Comparison of ENCODE assay signal across 21 cellular contexts in genomic region chr4:153618831-153619230, GRCh38.
DNase-seq lines count a peak whose midpoint lies in the region; ATAC-seq, FAIRE-seq and TF ChIP-seq lines count a peak whose summit lies in the region.
"Had no signal": no experiment of that assay in that cellular context is flagged by ENCODE, and none has a peak within 500 bp of the region (broad histone marks: within the 10 kb centered on the region; RNA-seq: fewer than 3 reads in every experiment).

No MANE protein-coding gene starts in this region.

- no peaks in the 10 kb centered on the region for H3K9me3 Mint-ChIP-seq in neural progenitor cell
- H3K9me3 Mint-ChIP-seq: activated T-helper 2 cell treated with anti-CD3 and anti-CD28 coated beads, Interferon-gamma antibody, Interleukin-2, Interleukin-4, amounts not matched to agents 10 μg/mL and 5 μg/mL and 100 μg/mL, durations not matched to agents 14 hours and 24 hours and 36 hours; central memory CD8-positive, alpha-beta T cell had no signal

- H3K18ac ChIP-seq in IMR-90 (ENCODE audit: low read depth, low read length): no peak overlapping the region

- no peak overlapping the region for H2BK120ac ChIP-seq in IMR-90 (ENCODE audit: low read depth, low read length)

- H3K4me3 Mint-ChIP-seq in neural progenitor cell: no peak overlapping the region
- H3K4me3 Mint-ChIP-seq: central memory CD8-positive, alpha-beta T cell had no signal

- SMC1A ChIA-PET in GM12878 (lab: Charles Lee; ENCODE audit: uncharacterized antibody, unreplicated experiment): interaction anchor here (0.6 to 1.4 kb wide), 3 partner anchors 25 to 197 kb away, joined by 3 to 4 read pairs (median 3); no protein-coding TSS in a partner anchor

- H3K4me3 ChIP-seq in IMR-90 (ENCODE audit: insufficient read depth, low read depth, low read length): no peak overlapping the region
- H3K4me3 ChIP-seq in GM12878: no peak overlapping the region
- no peak overlapping the region for H3K4me3 ChIP-seq in neural progenitor cell
- no peak overlapping the region for H3K4me3 ChIP-seq in stomach
- H3K4me3 ChIP-seq: BLaER1, esophagus muscularis mucosa had no signal

- CTCF ChIA-PET in IMR-90 (lab: Yijun Ruan, JAX) (interaction anchor here (0.6 kb wide), 1 partner anchor 135 kb away, joined by 3 read pairs; no protein-coding TSS in a partner anchor), GM12878 (lab: Yijun Ruan, JAX) (interaction anchor here (0.5 kb wide), 1 partner anchor 47 kb away, joined by 4 read pairs; no protein-coding TSS in a partner anchor)

- H3K14ac ChIP-seq in IMR-90 (replicated peaks; ENCODE audit: low read depth, low read length): no peak overlapping the region

- H3K4me2 ChIP-seq in IMR-90 (ENCODE audit: low read depth, low read length) (no peak overlapping the region), GM12878 (ENCODE audit: control insufficient read depth, insufficient read depth) (no peak overlapping the region), neural progenitor cell (peak overlapping the region; percentile 39)
- H3K4me2 ChIP-seq: BLaER1 had no signal

- H3K4me1 Mint-ChIP-seq in neural progenitor cell: peaks cover 17% of the 10 kb centered on the region

- no peak overlapping the region for H3K23ac ChIP-seq in IMR-90 (ENCODE audit: low read depth, low read length)

- BruUV-seq in IMR-90 (replicated peaks; lab: Mats Ljungman, UMichigan): no TSS peak
- BruUV-seq in GM12878 (replicated peaks; lab: Mats Ljungman, UMichigan): no TSS peak

- peaks cover 2% of the 10 kb centered on the region; the same call in 1 of the 2 replicates for H3K4me1 ChIP-seq in IMR-90 (ENCODE audit: control insufficient read depth, insufficient read depth, low read length)
- no peaks in the 10 kb centered on the region for H3K4me1 ChIP-seq in GM12878 (ENCODE audit: control insufficient read depth, insufficient read depth, low read length)
- peaks cover 23% of the 10 kb centered on the region for H3K4me1 ChIP-seq in neural progenitor cell
- H3K4me1 ChIP-seq in stomach: no peaks in the 10 kb centered on the region

- H2AK9ac ChIP-seq in IMR-90 (replicated peaks; ENCODE audit: low read depth, low read length, poor library complexity): no peak overlapping the region

- no peak overlapping the region for H2BK5ac ChIP-seq in IMR-90 (ENCODE audit: low read depth, low read length, poor library complexity, severe bottlenecking)

- H2BK20ac ChIP-seq in IMR-90 (ENCODE audit: low read depth, low read length): no peak overlapping the region

- RAD21 ChIA-PET in GM12878 (lab: Charles Lee; ENCODE audit: unreplicated experiment): no interaction called here

- H3K27me3 ChIP-seq in IMR-90 (ENCODE audit: control insufficient read depth, insufficient read depth, low read length): no peaks in the 10 kb centered on the region
- no peaks in the 10 kb centered on the region for H3K27me3 ChIP-seq in GM12878 (replicated peaks in 1 of 2; ENCODE audit: control insufficient read depth in 2 of 2, insufficient read depth in 2 of 2, low read length in 1 of 2)
- H3K27me3 ChIP-seq in neural progenitor cell: no peaks in the 10 kb centered on the region
- no peaks in the 10 kb centered on the region for H3K27me3 ChIP-seq in stomach
- H3K27me3 ChIP-seq: BLaER1, esophagus muscularis mucosa had no signal

- H3K56ac ChIP-seq in IMR-90 (ENCODE audit: extremely low read depth, insufficient read depth, low read length): no peak overlapping the region

- no peak overlapping the region for H4K91ac ChIP-seq in IMR-90 (ENCODE audit: insufficient read depth, low read depth, low read length)

- H4K5ac ChIP-seq in IMR-90 (ENCODE audit: low read depth, low read length): no peak overlapping the region

- POLR2A ChIA-PET in IMR-90 (lab: Charles Lee; ENCODE audit: unreplicated experiment) (no interaction called here), GM12878 (lab: Charles Lee) (no interaction called here)

- DNase-seq in EH (ENCODE audit: low read depth) (peak; percentile 18), IMR-90 (peak; percentile 13), GM12878 (ENCODE audit: low read depth, low spot score) (no peak), neural progenitor cell (ENCODE audit: low spot score) (peak; percentile 16), posterior cingulate gyrus (no peak), superior temporal gyrus (ENCODE audit: extremely low spot score) (no peak), stomach (no peak)
- DNase-seq: amygdala, NCI-H146, NCI-H82, occipital lobe, OCI-M1, retina, SHP77, T-helper 1 cell, WERI-Rb-1 had no signal

- FAIRE-seq in GM12878 (lab: Jason Lieb, UNC): no peak
- FAIRE-seq: H54 had no signal

- H3K36me3 ChIP-seq in IMR-90 (ENCODE audit: control insufficient read depth, insufficient read depth, low read length): peaks cover 15% of the 10 kb centered on the region
- peaks cover 38 to 55% of the 10 kb centered on the region in 2 experiments for H3K36me3 ChIP-seq in GM12878 (ENCODE audit: control insufficient read depth in 2 of 2, insufficient read depth in 2 of 2, low read length in 1 of 2)
- H3K36me3 ChIP-seq in neural progenitor cell: no peaks in the 10 kb centered on the region
- peaks cover 13 to 87% (median 75%) of the 10 kb centered on the region in 4 donors for H3K36me3 ChIP-seq in stomach
- H3K36me3 ChIP-seq: WERI-Rb-1 had no signal

- TF ChIP-seq CTCF in IMR-90 (conservative IDR thresholded peaks at IDR 0.05; ENCODE audit: low read depth, low read length): no peak
- no peak for TF ChIP-seq CTCF in GM12878 (IDR thresholded peaks at IDR 0.05 in 2 of 3, conservative IDR thresholded peaks at IDR 0.05 in 1 of 3; ENCODE audit: control insufficient read depth in 2 of 3, extremely low read depth in 1 of 3, insufficient read depth in 1 of 3, low read depth in 3 of 3, low read length in 3 of 3)
- TF ChIP-seq CTCF in neural progenitor cell (IDR thresholded peaks at IDR 0.05): no peak
- no peak for TF ChIP-seq CTCF in stomach (IDR thresholded peaks at IDR 0.05)

- WGBS in IMR-90 (ENCODE audit: extremely low coverage in 2 of 2, insufficient read length in 1 of 2), 2 experiments: 55% methylated on average over 2 of the region's 6 CpGs; no CpG with 5 or more reads in 1 of the 2 experiments
- whole genome bisulfite sequencing in GM12878 (ENCODE audit: insufficient coverage, insufficient replicate concordance, low lambda C conversion rate, missing lambda C conversion rate): 91% methylated on average over 6 of the region's 6 CpGs
- WGBS in stomach, 5 donors: 85 to 94% (median 91%) methylated on average over 6 of the region's 6 CpGs

- H2AFZ ChIP-seq in IMR-90 (replicated peaks; ENCODE audit: low read length, poor library complexity): no peak overlapping the region
- no peak overlapping the region for H2AFZ ChIP-seq in GM12878 (ENCODE audit: control insufficient read depth, low read depth, low read length)
- H2AFZ ChIP-seq in neural progenitor cell (replicated peaks): no peak overlapping the region

- H2AK5ac ChIP-seq in IMR-90 (ENCODE audit: low read depth, low read length): no peak overlapping the region

- intact Hi-C loops in IMR-90 (cut with micrococcal nuclease) (no loop called here), GM12878 (cut with micrococcal nuclease; ENCODE audit: unreplicated experiment) (no loop called here), posterior cingulate gyrus (cut with DNase I) (no loop called here), stomach (cut with DNase I; ENCODE audit: low total_unique reads) (no loop called here)

- in situ Hi-C loops in IMR-90 (cut with MboI; ENCODE audit: low sequenced_read_pairs) (no loop called here), GM12878 (cut with MboI) (no loop called here)

- no peak for TF ChIP-seq RAD21 in IMR-90 (IDR thresholded peaks at IDR 0.05; ENCODE audit: low read length)
- TF ChIP-seq RAD21 in GM12878 (IDR thresholded peaks at IDR 0.05; ENCODE audit: insufficient read depth, low read depth, low read length): no peak

- H4K20me1 ChIP-seq in IMR-90 (ENCODE audit: insufficient read depth, low read length): no peaks in the 10 kb centered on the region
- H4K20me1 ChIP-seq in GM12878 (ENCODE audit: control insufficient read depth, insufficient read depth): peaks cover 5% of the 10 kb centered on the region; the same call in 1 of the 2 replicates
- H4K20me1 ChIP-seq in neural progenitor cell (ENCODE audit: low read depth): peaks cover 2% of the 10 kb centered on the region

- TF ChIP-seq POLR2A in IMR-90 (IDR thresholded peaks at IDR 0.05; ENCODE audit: low read depth, low read length): no peak
- TF ChIP-seq POLR2A in GM12878 (IDR thresholded peaks at IDR 0.05; ENCODE audit: low read depth, low read length): 0 out of 2 replicates have a peak, but pooled peaks have one; percentile 27
- TF ChIP-seq POLR2A in stomach (IDR thresholded peaks at IDR 0.05): no peak

- H3K27ac Mint-ChIP-seq in neural progenitor cell: peak overlapping the region; percentile 0
- H3K27ac Mint-ChIP-seq: activated T-helper 2 cell treated with anti-CD3 and anti-CD28 coated beads, Interferon-gamma antibody, Interleukin-2, Interleukin-4, amounts not matched to agents 10 μg/mL and 5 μg/mL and 100 μg/mL, durations not matched to agents 14 hours and 24 hours and 36 hours had no signal

- H3K4ac ChIP-seq in IMR-90 (ENCODE audit: low read depth, low read length): no peak overlapping the region

- ATAC-seq in IMR-90 (ENCODE audit: low read depth): no peak
- ATAC-seq in GM12878: no peak

- peaks cover 12% of the 10 kb centered on the region for H3K9me1 ChIP-seq in IMR-90 (ENCODE audit: insufficient read depth, low read length)

- peaks cover 25% of the 10 kb centered on the region for H3K36me3 Mint-ChIP-seq in neural progenitor cell

- H3K27ac ChIP-seq in IMR-90 (ENCODE audit: insufficient read depth, low read length) (no peak overlapping the region), GM12878 (ENCODE audit: control insufficient read depth, insufficient read depth) (no peak overlapping the region), neural progenitor cell (no peak overlapping the region), stomach (no peak overlapping the region)
- H3K27ac ChIP-seq: BLaER1, esophagus muscularis mucosa, WERI-Rb-1 had no signal

- dilution Hi-C loops in IMR-90 (cut with HindIII; ENCODE audit: low sequenced_read_pairs, unreplicated experiment): no loop called here

- no peak overlapping the region for H4K8ac ChIP-seq in IMR-90 (ENCODE audit: low read depth in 2 of 2, low read length in 2 of 2)

- TF ChIP-seq EP300 in GM12878 (IDR thresholded peaks at IDR 0.05; ENCODE audit: borderline replicate concordance in 1 of 2, control insufficient read depth in 1 of 2, low read depth in 2 of 2, low read length in 2 of 2) (no peak), stomach (IDR thresholded peaks at IDR 0.05) (no peak)

- peaks cover 14% of the 10 kb centered on the region for H3F3A ChIP-seq in neural progenitor cell (ENCODE audit: low read depth)

- H3K9ac ChIP-seq in IMR-90 (ENCODE audit: low read depth, low read length) (no peak overlapping the region), GM12878 (ENCODE audit: control insufficient read depth, insufficient read depth, low read length) (no peak overlapping the region), neural progenitor cell (no peak overlapping the region)
- H3K9ac ChIP-seq: BLaER1 had no signal

- no peaks in the 10 kb centered on the region for H3K9me3 ChIP-seq in IMR-90 (ENCODE audit: control insufficient read depth, insufficient read depth, low read length)
- H3K9me3 ChIP-seq in GM12878 (replicated peaks; ENCODE audit: control insufficient read depth, insufficient read depth, low read length): no peaks in the 10 kb centered on the region
- no peaks in the 10 kb centered on the region for H3K9me3 ChIP-seq in neural progenitor cell (ENCODE audit: low read depth)
- no peaks in the 10 kb centered on the region for H3K9me3 ChIP-seq in stomach
- H3K9me3 ChIP-seq: BLaER1, esophagus muscularis mucosa had no signal

- H3K27me3 Mint-ChIP-seq in neural progenitor cell (ENCODE audit: insufficient read depth, low read depth): no peaks in the 10 kb centered on the region
- H3K27me3 Mint-ChIP-seq: central memory CD8-positive, alpha-beta T cell had no signal

- no peak overlapping the region for H2BK15ac ChIP-seq in IMR-90 (ENCODE audit: low read depth, low read length)

- H3K79me2 ChIP-seq in GM12878 (ENCODE audit: control insufficient read depth, insufficient read depth, low read length): no peaks in the 10 kb centered on the region; the same call in 1 of the 2 replicates
- no peaks in the 10 kb centered on the region for H3K79me2 ChIP-seq in neural progenitor cell (ENCODE audit: low read depth)

- no peaks in the 10 kb centered on the region for H3K79me1 ChIP-seq in IMR-90 (ENCODE audit: low read depth in 1 of 2, low read length in 2 of 2)

Comparison
In these comparisons a context has a peak if more than half of its experiments do, and no peak if none do; other contexts are left out.
1. DNase-seq: peak in EH (single experiment), IMR-90 (single experiment) and neural progenitor cell (single experiment); none in GM12878 (single experiment), posterior cingulate gyrus (0 of 10), superior temporal gyrus (single experiment) and stomach (single experiment).